Comparison of ENCODE assay signal across 27 cellular contexts in the genomic region with DNA sequence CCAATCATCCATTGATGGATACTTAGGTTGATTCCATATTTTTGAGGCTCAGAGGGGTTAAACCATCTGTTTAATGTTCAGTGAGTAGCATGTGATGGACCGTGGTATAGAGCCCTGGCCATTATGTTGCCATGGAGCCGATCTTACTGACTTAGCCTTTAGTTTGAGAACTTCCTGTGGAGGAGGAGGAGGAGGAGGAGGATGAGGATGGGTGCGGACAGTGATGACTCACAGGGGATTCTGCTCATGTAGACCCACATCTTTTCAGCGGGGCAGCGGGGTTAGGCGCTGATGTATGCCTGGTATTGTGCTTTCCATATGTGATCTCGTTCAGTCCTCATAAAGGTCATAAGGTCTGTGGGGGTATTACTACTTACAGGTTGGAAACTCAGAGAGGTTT. TPM values are rescaled to one million over a fixed set of nuclear protein-coding genes. Genes with fewer than 3 reads are reported as not detected.
DNase-seq lines count a peak whose midpoint lies in the region; ATAC-seq, FAIRE-seq and TF ChIP-seq lines count a peak whose summit lies in the region.
"Had no signal": no experiment of that assay in that cellular context is flagged by ENCODE, and none has a peak within 500 bp of the region (broad histone marks: within the 10 kb centered on the region; RNA-seq: fewer than 3 reads in every experiment).

No MANE protein-coding gene starts in this region.

- H3K23ac ChIP-seq in neuronal stem cell (ENCODE audit: low read depth, low read length, poor library complexity) = no peak overlapping the region

- no peak overlapping the region for H2AK5ac ChIP-seq in neuronal stem cell (ENCODE audit: low read depth, low read length)

- H2BK12ac ChIP-seq in neuronal stem cell (ENCODE audit: low read length) = no peak overlapping the region

- no peak overlapping the region for H3K4me2 ChIP-seq in neuronal stem cell (ENCODE audit: insufficient read depth, low read length, poor library complexity, severe bottlenecking)

- no peak overlapping the region for H2AFZ ChIP-seq in neuronal stem cell (ENCODE audit: low read length)

- H2BK5ac ChIP-seq in neuronal stem cell (ENCODE audit: low read length) = no peak overlapping the region

- no peak overlapping the region for H2BK15ac ChIP-seq in neuronal stem cell (ENCODE audit: low read length)

- WGBS in neuronal stem cell (ENCODE audit: extremely low coverage in 2 of 2, insufficient read length in 2 of 2, insufficient replicate concordance in 1 of 2), 2 donors = no CpG with 5 or more reads among the region's 7 CpGs

- no peak overlapping the region for H3K18ac ChIP-seq in neuronal stem cell (ENCODE audit: low read length)

- peaks cover 0 to 1% of the 10 kb centered on the region in 2 donors for H3K36me3 ChIP-seq in neuronal stem cell (replicated peaks in 1 of 2; ENCODE audit: control insufficient read depth in 2 of 2, insufficient read depth in 2 of 2, low read length in 2 of 2)
- peaks cover 0 to 11% of the 10 kb centered on the region in 2 donors for H3K36me3 ChIP-seq in gastrocnemius medialis
- H3K36me3 ChIP-seq: MG63 had no signal

- H3K4me1 ChIP-seq in neuronal stem cell (ENCODE audit: control insufficient read depth in 2 of 2, insufficient read depth in 1 of 2, low read depth in 1 of 2, low read length in 2 of 2) (peaks cover 4 to 7% of the 10 kb centered on the region in 2 donors), gastrocnemius medialis (peaks cover 13 to 24% of the 10 kb centered on the region in 2 donors)

- H3K9ac ChIP-seq in neuronal stem cell (ENCODE audit: low read depth, low read length, poor library complexity) = no peak overlapping the region

- TF ChIP-seq CTCF in fibroblast of mammary gland (conservative IDR thresholded peaks at IDR 0.05; ENCODE audit: control insufficient read depth, insufficient read depth, low read depth, low read length) (no peak), gastrocnemius medialis (IDR thresholded peaks at IDR 0.05 in 4 of 5, conservative IDR thresholded peaks at IDR 0.05 in 1 of 5) (no peak)

- no peak overlapping the region for H3K14ac ChIP-seq in neuronal stem cell (ENCODE audit: low read length)

- H3K9me3 ChIP-seq in neuronal stem cell (replicated peaks in 1 of 2; ENCODE audit: control insufficient read depth in 2 of 2, insufficient read depth in 1 of 2, low read depth in 1 of 2, low read length in 2 of 2) (no peaks in the 10 kb centered on the region), gastrocnemius medialis (no peaks in the 10 kb centered on the region)
- H3K9me3 ChIP-seq: MG63 had no signal

- ATAC-seq in GM21360 (IDR thresholded peaks at IDR 0.05; ENCODE audit: unreplicated experiment) (no peak), gastrocnemius medialis (no peak)
- ATAC-seq: PC-3 had no signal

- H4K8ac ChIP-seq in neuronal stem cell (ENCODE audit: low read depth, low read length) = no peak overlapping the region

- no peak overlapping the region for H3K4me3 ChIP-seq in fibroblast of mammary gland (ENCODE audit: control insufficient read depth, low read depth, low read length)
- no peak overlapping the region for H3K4me3 ChIP-seq in neuronal stem cell (ENCODE audit: low read length in 2 of 2)
- H3K4me3 ChIP-seq in gastrocnemius medialis = no peak overlapping the region
- H3K4me3 ChIP-seq: MG63, SK-N-MC had no signal

- DNase-seq in A172 (ENCODE audit: low spot score) (peak; percentile 77), CD1c-positive myeloid dendritic cell (ENCODE audit: extremely low spot score) (peak; percentile 34), RCC 7860 (ENCODE audit: low spot score) (peak; percentile 38), fibroblast of mammary gland (ENCODE audit: low read depth) (peak; percentile 20), NCI-H2227 treated with DMSO at 0.1 percent for 48 hours (lab: John Stamatoyannopoulos, UW) (no peak), neuronal stem cell (ENCODE audit: low spot score) (no peak), gastrocnemius medialis (no peak)
- DNase-seq: CD4-positive, alpha-beta memory T cell; DND-41; GOT3; HCEC 1CT; MG63; NCI-H1105; NCI-H146; NCI-H2029 treated with DMSO at 0.1 percent for 48 hours; NCI-H2171; NCI-H446; NCI-H526 treated with DMSO at 0.1 percent for 48 hours; PC-3; SHP77 treated with DMSO at 0.1 percent for 48 hours; SW 1271 had no signal

- FAIRE-seq in RCC 7860 (lab: Jason Lieb, UNC) = no peak
- FAIRE-seq: GM12891 had no signal

- intact Hi-C loops in gastrocnemius medialis (cut with DNase I; ENCODE audit: low total_unique reads) = no loop called here

- H3K4ac ChIP-seq in neuronal stem cell (ENCODE audit: low read length) = no peak overlapping the region

- H3K27me3 ChIP-seq in neuronal stem cell (ENCODE audit: control insufficient read depth in 3 of 3, insufficient read depth in 3 of 3, low read depth in 1 of 3, low read length in 3 of 3) (no peaks in the 10 kb centered on the region), gastrocnemius medialis (no peaks in the 10 kb centered on the region)
- H3K27me3 ChIP-seq: MG63 had no signal

- H3K79me1 ChIP-seq in neuronal stem cell (ENCODE audit: low read depth, low read length) = no peaks in the 10 kb centered on the region

- no peak overlapping the region for H2BK120ac ChIP-seq in neuronal stem cell (ENCODE audit: low read depth, low read length)

- no peak overlapping the region for H4K91ac ChIP-seq in neuronal stem cell (ENCODE audit: low read depth, low read length, poor library complexity)

- no peak overlapping the region for H3K27ac ChIP-seq in neuronal stem cell (replicated peaks; ENCODE audit: low read length)
- H3K27ac ChIP-seq in gastrocnemius medialis = peak overlapping the region in 2 of 4 donors; percentile 6 to 64
- H3K27ac ChIP-seq: RWPE1, SK-N-MC had no signal

- in situ Hi-C loops in gastrocnemius medialis (cut with MboI; ENCODE audit: low sequenced_read_pairs in 4 of 4) = no loop called here

- no peak for TF ChIP-seq POLR2A in gastrocnemius medialis (IDR thresholded peaks at IDR 0.05)

RNA-seq across cellular contexts. Expression of a gene that starts 13.9 kb away (rescaled TPM):
- total RNA-seq in A172 (2014; rRNA removed; shearing (Covaris generic)) = 53.2 and 70.0 TPM in 2 replicates
- polyA plus RNA-seq in neuronal stem cell (2013, experiment 1 of 2) = 28.3 TPM
- 28.3 TPM for polyA plus RNA-seq in neuronal stem cell (2013, experiment 2 of 2)
- total RNA-seq in gastrocnemius medialis = 10 to 100 TPM in 2 of 4 donors, 1 to 10 TPM in 2; 8.3 to 23.4 (median 15.8) TPM

RNA-seq across cellular contexts. Expression of a gene that starts 41.5 kb away (rescaled TPM):
- total RNA-seq in A172 (2014; rRNA removed; shearing (Covaris generic)) = 58.4 and 66.5 TPM in 2 replicates
- 42.5 TPM for polyA plus RNA-seq in neuronal stem cell (2013, experiment 1 of 2)
- polyA plus RNA-seq in neuronal stem cell (2013, experiment 2 of 2) = 41.2 TPM
- total RNA-seq in gastrocnemius medialis = 10 to 100 TPM; 33.7 to 78.2 (median 38.3) TPM

RNA-seq across cellular contexts. Expression of a gene that starts 55.4 kb away (rescaled TPM):
- not detected in 2 replicates for total RNA-seq in A172 (2014; rRNA removed; shearing (Covaris generic))
- polyA plus RNA-seq in neuronal stem cell (2013, experiment 1 of 2) = not detected
- polyA plus RNA-seq in neuronal stem cell (2013, experiment 2 of 2) = 0.04 TPM
- not detected for total RNA-seq in gastrocnemius medialis
- total RNA-seq: CD4-positive, alpha-beta memory T cell; LHCN-M2; PC-3 had no signal
- polyA plus RNA-seq: BJ; CD4-positive, alpha-beta memory T cell had no signal

Comparison
In these comparisons a context has a peak if more than half of its experiments do, and no peak if none do; other contexts are left out.
1. DNase-seq: peak in A172 (single experiment), CD1c-positive myeloid dendritic cell (single experiment), RCC 7860 (single experiment) and fibroblast of mammary gland (single experiment); none in NCI-H2227 treated with DMSO at 0.1 percent for 48 hours (single experiment), neuronal stem cell (single experiment) and gastrocnemius medialis (0 of 2).